Comparison of ENCODE assay signal across 1 cellular context in genomic region chr5:41903892-41904799, GRCh38.
A peak's percentile ranks its signal among the peaks of the same experiment; 100 is the strongest.
TF ChIP-seq lines count a peak whose summit lies in the region.

Gene RIMOC1 (plus strand): TSS chr5:41904344. CDS start chr5:41904368, 24 bp downstream.

TF ChIP-seq in liver, 16 proteins besides CTCF, POLR2A, EP300 and RAD21 (continued from another document):
- TF ChIP-seq ZBTB33 (IDR thresholded peaks at IDR 0.05), result no peak
- TF ChIP-seq NR2F2 (IDR thresholded peaks at IDR 0.05), result peak; percentile 97
- TF ChIP-seq ATF3 (IDR thresholded peaks at IDR 0.05), result peak; percentile 66
- TF ChIP-seq TAF1 (conservative IDR thresholded peaks at IDR 0.05), result peak; percentile 90
- peak; percentile 65 to 89 for TF ChIP-seq EGR1 (IDR thresholded peaks at IDR 0.05; ENCODE audit: low read depth in 2 of 2)
- TF ChIP-seq HNF4A (conservative IDR thresholded peaks at IDR 0.05), result peak; percentile 55 to 58
- peak; percentile 74 to 95 for TF ChIP-seq GABPA (IDR thresholded peaks at IDR 0.05 in 1 of 2, conservative IDR thresholded peaks at IDR 0.05 in 1 of 2)
